21 cellular contexts compared by ENCODE assay signal in genomic region chr10:33635967-33636366, GRCh38.
"Had no signal": no experiment of that assay in that cellular context is flagged by ENCODE, and none has a peak within 500 bp of the region (broad histone marks: within the 10 kb centered on the region; RNA-seq: fewer than 3 reads in every experiment).

No MANE protein-coding gene starts in this region.

- H3K27ac Mint-ChIP-seq: dendritic cell treated with granulocyte-macrophage colony-stimulating factor and Interleukin-4, amounts not matched to agents 40 ng/mL and 50 ng/mL, for 4 days; effector memory CD8-positive, alpha-beta T cell; endodermal cell; mesothelial cell of epicardium; naive thymus-derived CD4-positive, alpha-beta T cell had no signal

- H3K4me1 ChIP-seq: colonic mucosa, esophagus squamous epithelium, foreskin keratinocyte, left lung, lower lobe of right lung had no signal

- H3K4me3 Mint-ChIP-seq: dendritic cell treated with granulocyte-macrophage colony-stimulating factor and Interleukin-4, amounts not matched to agents 40 ng/mL and 50 ng/mL, for 4 days; effector memory CD8-positive, alpha-beta T cell; endodermal cell; mesothelial cell of epicardium; naive thymus-derived CD4-positive, alpha-beta T cell had no signal

- H3K9me3 ChIP-seq: colonic mucosa, esophagus squamous epithelium, gastroesophageal sphincter, heart left ventricle, left lung, lower lobe of right lung had no signal

- H3K4me1 Mint-ChIP-seq: endodermal cell; mesothelial cell of epicardium; naive thymus-derived CD4-positive, alpha-beta T cell had no signal

- H3K4me3 ChIP-seq: colonic mucosa, esophagus squamous epithelium, gastroesophageal sphincter, heart left ventricle, left lung, lower lobe of right lung had no signal

- H3K9me3 Mint-ChIP-seq: effector memory CD8-positive, alpha-beta T cell; endodermal cell; mesothelial cell of epicardium had no signal

- H3K27me3 ChIP-seq: colonic mucosa, esophagus squamous epithelium, foreskin keratinocyte, gastroesophageal sphincter, heart left ventricle, left lung had no signal

- DNase-seq: colonic mucosa; cortex of kidney; effector CD8-positive, alpha-beta T cell; effector memory CD8-positive, alpha-beta T cell; endodermal cell; erythroblast; esophagus squamous epithelium; foreskin keratinocyte; heart left ventricle; hippocampal formation; left cardiac atrium; left lung; left ventricle myocardium superior; lower lobe of right lung; mesenchymal stem cell; naive thymus-derived CD4-positive, alpha-beta T cell had no signal

- ATAC-seq: effector memory CD8-positive, alpha-beta T cell; esophagus mucosa; foreskin keratinocyte; gastroesophageal sphincter; heart left ventricle; left cardiac atrium; left lung; left ventricle myocardium superior; lower lobe of right lung; naive thymus-derived CD4-positive, alpha-beta T cell had no signal

- H3K36me3 ChIP-seq: colonic mucosa, esophagus squamous epithelium, gastroesophageal sphincter, heart left ventricle, left lung, lower lobe of right lung had no signal

- H3K27ac ChIP-seq: colonic mucosa, epithelial cell of prostate, esophagus squamous epithelium, foreskin keratinocyte, gastroesophageal sphincter, heart left ventricle, left lung, lower lobe of right lung had no signal

- H3K36me3 Mint-ChIP-seq: mesothelial cell of epicardium; naive thymus-derived CD4-positive, alpha-beta T cell had no signal
